23 cellular contexts compared by ENCODE assay signal in genomic region chr14:37088816-37089215, GRCh38.
"Had no signal": no experiment of that assay in that cellular context is flagged by ENCODE, and none has a peak within 500 bp of the region (broad histone marks: within the 10 kb centered on the region; RNA-seq: fewer than 3 reads in every experiment).

No MANE protein-coding gene starts in this region.

- ATAC-seq: activated CD8-positive, alpha-beta memory T cell treated with anti-CD3 and anti-CD28 coated beads, Interleukin-2, amount 10 ng/mL, durations not matched to agents 7 days and 5 days; activated T-cell treated with anti-CD3 and anti-CD28 coated beads, Interleukin-2, amount 50 U/mL, for 4 hours; activated T-helper 17 cell treated with anti-CD3 and anti-CD28 coated beads, Interleukin-2, amount 50 U/mL, for 72 hours; T-helper 17 cell had no signal

- H3K4me1 Mint-ChIP-seq: activated B cell treated with CpG ODN at 0.5 μM for 24 hours; activated CD4-positive, alpha-beta T cell treated with anti-CD3 and anti-CD28 coated beads, Interleukin-2, amount 10 ng/mL, durations not matched to agents 24 days and 14 days; activated CD8-positive, alpha-beta memory T cell treated with anti-CD3 and anti-CD28 coated beads, Interleukin-2, amount 10 ng/mL, durations not matched to agents 7 days and 5 days; activated T-helper 17 cell treated with anti-CD3 and anti-CD28 coated beads, Interleukin-2, amount 50 U/mL, for 72 hours; T-helper 17 cell had no signal

- H3K4me3 Mint-ChIP-seq: activated B cell treated with CpG ODN at 0.5 μM for 24 hours; activated CD4-positive, alpha-beta T cell treated with anti-CD3 and anti-CD28 coated beads, Interleukin-2, amount 10 ng/mL, durations not matched to agents 24 days and 14 days; activated CD8-positive, alpha-beta memory T cell treated with anti-CD3 and anti-CD28 coated beads, Interleukin-2, amount 10 ng/mL, durations not matched to agents 7 days and 5 days; activated naive CD4-positive, alpha-beta T cell treated with anti-CD3 and anti-CD28 coated beads for 36 hours; activated naive CD8-positive, alpha-beta T cell; activated T-cell treated with anti-CD3 and anti-CD28 coated beads, Interleukin-2, amount 50 U/mL, for 4 hours; activated T-helper 17 cell treated with anti-CD3 and anti-CD28 coated beads, Interleukin-2, amount 50 U/mL, for 72 hours; T-helper 17 cell had no signal

- H3K27ac ChIP-seq: breast epithelium, Peyer's patch, RWPE1 had no signal

- H3K4me1 ChIP-seq: breast epithelium, Peyer's patch had no signal

- DNase-seq: activated B cell treated with CpG ODN at 0.5 μM for 24 hours; activated CD4-positive, alpha-beta T cell treated with anti-CD3 and anti-CD28 coated beads for 1 hour; activated CD4-positive, alpha-beta T cell treated with anti-CD3 and anti-CD28 coated beads, Interleukin-2, amount 10 ng/mL, durations not matched to agents 24 days and 14 days; activated CD4-positive, alpha-beta T cell treated with anti-CD3 and anti-CD28 coated beads, Interleukin-2, amount 50 U/mL, for 48 hours; activated CD8-positive, alpha-beta memory T cell treated with anti-CD3 and anti-CD28 coated beads, Interleukin-2, amount 10 ng/mL, durations not matched to agents 7 days and 5 days; activated gamma-delta T cell; activated naive CD4-positive, alpha-beta T cell treated with anti-CD3 and anti-CD28 coated beads for 36 hours; activated T-cell treated with anti-CD3 and anti-CD28 coated beads, Interleukin-2, amount 50 U/mL, for 4 hours; central memory CD4-positive, alpha-beta T cell; KBM-7; NCI-H1048; NCI-H146; NCI-H187 treated with DMSO at 0.1 percent for 48 hours; NCI-H2081 treated with DMSO at 0.1 percent for 48 hours; NCI-H446; Peyer's patch; Right ventricle myocardium superior; T-helper 17 cell; T-helper 9 cell had no signal

- H3K36me3 Mint-ChIP-seq: activated CD8-positive, alpha-beta memory T cell treated with anti-CD3 and anti-CD28 coated beads, Interleukin-2, amount 10 ng/mL, durations not matched to agents 7 days and 5 days; activated naive CD8-positive, alpha-beta T cell had no signal

- H3K36me3 ChIP-seq: breast epithelium, Peyer's patch had no signal

- H3K27me3 Mint-ChIP-seq: activated B cell treated with CpG ODN at 0.5 μM for 24 hours; activated CD4-positive, alpha-beta T cell treated with anti-CD3 and anti-CD28 coated beads, Interleukin-2, amount 10 ng/mL, durations not matched to agents 24 days and 14 days; activated CD8-positive, alpha-beta memory T cell treated with anti-CD3 and anti-CD28 coated beads, Interleukin-2, amount 10 ng/mL, durations not matched to agents 7 days and 5 days; activated naive CD8-positive, alpha-beta T cell; activated T-helper 17 cell treated with anti-CD3 and anti-CD28 coated beads, Interleukin-2, amount 50 U/mL, for 72 hours; T-helper 17 cell had no signal

- H3K9me3 ChIP-seq: breast epithelium, Peyer's patch had no signal

- H3K9me3 Mint-ChIP-seq: activated B cell treated with CpG ODN at 0.5 μM for 24 hours; activated naive CD4-positive, alpha-beta T cell treated with anti-CD3 and anti-CD28 coated beads for 36 hours; activated T-cell treated with anti-CD3 and anti-CD28 coated beads, Interleukin-2, amount 50 U/mL, for 4 hours; activated T-helper 17 cell treated with anti-CD3 and anti-CD28 coated beads, Interleukin-2, amount 50 U/mL, for 72 hours had no signal

- H3K27ac Mint-ChIP-seq: activated B cell treated with CpG ODN at 0.5 μM for 24 hours; activated CD4-positive, alpha-beta T cell treated with anti-CD3 and anti-CD28 coated beads, Interleukin-2, amount 10 ng/mL, durations not matched to agents 24 days and 14 days; activated CD8-positive, alpha-beta memory T cell treated with anti-CD3 and anti-CD28 coated beads, Interleukin-2, amount 10 ng/mL, durations not matched to agents 7 days and 5 days; activated naive CD4-positive, alpha-beta T cell treated with anti-CD3 and anti-CD28 coated beads for 36 hours; activated naive CD8-positive, alpha-beta T cell; activated T-helper 17 cell treated with anti-CD3 and anti-CD28 coated beads, Interleukin-2, amount 50 U/mL, for 72 hours; T-helper 17 cell had no signal

- H3K4me3 ChIP-seq: breast epithelium, Peyer's patch had no signal

- H3K27me3 ChIP-seq: breast epithelium, Peyer's patch had no signal
